29 cellular contexts compared by ENCODE assay signal in genomic region chr9:129165198-129165597, GRCh38.
"Had no signal": no experiment of that assay in that cellular context is flagged by ENCODE, and none has a peak within 500 bp of the region (broad histone marks: within the 10 kb centered on the region; RNA-seq: fewer than 3 reads in every experiment).

No MANE protein-coding gene starts in this region.

- ATAC-seq: activated CD4-positive, CD25-positive, alpha-beta regulatory T cell treated with anti-CD3 and anti-CD28 coated beads, Interleukin-2, amount 50 U/mL, for 24 hours; gastrocnemius medialis; stimulated activated naive CD8-positive, alpha-beta T cell treated with anti-CD3 and anti-CD28 coated beads, Interleukin-15, Interleukin-2, amounts not matched to agents 100 U/mL and 50 U/mL, for 24 hours; upper lobe of right lung had no signal

- H3K4me3 Mint-ChIP-seq: activated CD4-positive, alpha-beta memory T cell treated with anti-CD3 and anti-CD28 coated beads for 36 hours; activated naive CD4-positive, alpha-beta T cell treated with anti-CD3 and anti-CD28 coated beads, Interleukin-2, amount 10 ng/mL, durations not matched to agents 7 days and 5 days; activated naive CD8-positive, alpha-beta T cell treated with anti-CD3 and anti-CD28 coated beads, Interleukin-2, amount 10 ng/mL, durations not matched to agents 7 days and 5 days; naive B cell; T-helper 1 cell treated with Interleukin-12 subunit alpha and Interleukin-12 subunit beta and Interleukin-4 antibody, amounts not matched to agents 30 μg/mL and 1 μg/mL, for 36 hours had no signal

- H3K27me3 Mint-ChIP-seq: activated CD4-positive, alpha-beta memory T cell treated with anti-CD3 and anti-CD28 coated beads for 36 hours; activated naive CD8-positive, alpha-beta T cell treated with anti-CD3 and anti-CD28 coated beads, Interleukin-2, amount 10 ng/mL, durations not matched to agents 7 days and 5 days had no signal

- FAIRE-seq: keratinocyte had no signal

- H3K36me3 Mint-ChIP-seq: activated CD4-positive, alpha-beta memory T cell treated with anti-CD3 and anti-CD28 coated beads for 36 hours; activated naive CD4-positive, alpha-beta T cell treated with anti-CD3 and anti-CD28 coated beads, Interleukin-2, amount 10 ng/mL, durations not matched to agents 7 days and 5 days; naive B cell had no signal

- H3K9ac ChIP-seq: parathyroid adenoma had no signal

- H3K27me3 ChIP-seq: ascending aorta, brain microvascular endothelial cell, gastrocnemius medialis, right atrium auricular region, upper lobe of right lung had no signal

- H3K4me3 ChIP-seq: ascending aorta, gastrocnemius medialis, right atrium auricular region, upper lobe of right lung had no signal

- H3K27ac ChIP-seq: brain microvascular endothelial cell, parathyroid adenoma, upper lobe of right lung, WERI-Rb-1 had no signal

- H3K36me3 ChIP-seq: ascending aorta, brain microvascular endothelial cell, gastrocnemius medialis, right atrium auricular region, upper lobe of right lung, WERI-Rb-1 had no signal

- H3K79me2 ChIP-seq: parathyroid adenoma had no signal

- H3K27ac Mint-ChIP-seq: activated CD4-positive, alpha-beta memory T cell treated with anti-CD3 and anti-CD28 coated beads for 36 hours; activated naive CD4-positive, alpha-beta T cell treated with anti-CD3 and anti-CD28 coated beads, Interleukin-2, amount 10 ng/mL, durations not matched to agents 7 days and 5 days; T-helper 1 cell treated with Interleukin-12 subunit alpha and Interleukin-12 subunit beta and Interleukin-4 antibody, amounts not matched to agents 30 μg/mL and 1 μg/mL, for 36 hours had no signal

- H3K9me3 Mint-ChIP-seq: activated CD4-positive, alpha-beta memory T cell treated with anti-CD3 and anti-CD28 coated beads for 36 hours; activated naive CD4-positive, alpha-beta T cell treated with anti-CD3 and anti-CD28 coated beads, Interleukin-2, amount 10 ng/mL, durations not matched to agents 7 days and 5 days; activated naive CD8-positive, alpha-beta T cell treated with anti-CD3 and anti-CD28 coated beads, Interleukin-2, amount 10 ng/mL, durations not matched to agents 7 days and 5 days; neural crest cell; T-helper 1 cell treated with Interleukin-12 subunit alpha and Interleukin-12 subunit beta and Interleukin-4 antibody, amounts not matched to agents 30 μg/mL and 1 μg/mL, for 36 hours had no signal

- H3K9me3 ChIP-seq: ascending aorta, gastrocnemius medialis, right atrium auricular region, upper lobe of right lung had no signal

- DNase-seq: activated CD4-positive, alpha-beta memory T cell treated with anti-CD3 and anti-CD28 coated beads for 36 hours; activated CD4-positive, alpha-beta T cell treated with anti-CD3 and anti-CD28 coated beads for 48 hours; activated CD8-positive, alpha-beta memory T cell treated with anti-CD3 and anti-CD28 coated beads, Interleukin-2, amount 50 U/mL, for 4 hours; activated gamma-delta T cell; activated naive CD4-positive, alpha-beta T cell treated with anti-CD3 and anti-CD28 coated beads, Interleukin-2, amount 10 ng/mL, durations not matched to agents 7 days and 5 days; activated naive CD8-positive, alpha-beta T cell treated with anti-CD3 and anti-CD28 coated beads, Interleukin-2, amount 10 ng/mL, durations not matched to agents 7 days and 5 days; activated T-cell treated with anti-CD3 and anti-CD28 coated beads, Interleukin-2, amount 50 U/mL, for 1 hour; brain microvascular endothelial cell; caudate nucleus; cortex of kidney; gastrocnemius medialis; hippocampal formation; left cardiac atrium; mammary epithelial cell; naive B cell; nucleus accumbens; stimulated activated CD4-positive, alpha-beta T cell treated with anti-CD3 and anti-CD28 coated beads, Interleukin-2, amount 100 ng/mL, for 48 hours; stimulated activated naive CD8-positive, alpha-beta T cell treated with anti-CD3 and anti-CD28 coated beads, Interleukin-15, Interleukin-2, amounts not matched to agents 100 U/mL and 50 U/mL, for 24 hours; SW 1271; T-helper 9 cell; upper lobe of right lung; WERI-Rb-1 had no signal

- H2AFZ ChIP-seq: parathyroid adenoma had no signal
